1 cellular context compared by ENCODE assay signal in genomic region chr22:19291580-19292261, GRCh38.
TF ChIP-seq lines count a peak whose summit lies in the region.

TSS of gene CLTCL1 (minus strand) at chr22:19291719. CDS start at chr22:19291641, 78 bp downstream.

TF ChIP-seq in K562, 482 proteins besides CTCF, POLR2A, EP300 and RAD21 (continued from another document and continues in another):
- TF ChIP-seq E2F1 (CRISPR knock-in tag; IDR thresholded peaks at IDR 0.05) (peak; percentile 89), EHMT2 (IDR thresholded peaks at IDR 0.05) (peak; percentile 69; the same call in 1 of the 2 replicates), ZNF277 (CRISPR knock-in tag; IDR thresholded peaks at IDR 0.05; ENCODE audit: borderline replicate concordance) (peak; percentile 27; the same call in 1 of the 2 replicates), FOSL1 (tag; conservative IDR thresholded peaks at IDR 0.05) (no peak), ARID1B (IDR thresholded peaks at IDR 0.05) (peak; percentile 78), NR1H2 (CRISPR knock-in tag; IDR thresholded peaks at IDR 0.05) (no peak), ZFP91 (CRISPR knock-in tag; IDR thresholded peaks at IDR 0.05) (peak; percentile 75; the same call in 1 of the 2 replicates), PATZ1 (CRISPR knock-in tag; IDR thresholded peaks at IDR 0.05; ENCODE audit: borderline replicate concordance) (no peak; the same call in 1 of the 2 replicates), CEBPB (tag; IDR thresholded peaks at IDR 0.05) (no peak), ZNF133 (CRISPR knock-in tag; IDR thresholded peaks at IDR 0.05) (peak; percentile 79; the same call in 1 of the 2 replicates), RREB1 (CRISPR knock-in tag; IDR thresholded peaks at IDR 0.05) (peak; percentile 52; the same call in 1 of the 2 replicates), SMARCA4 (IDR thresholded peaks at IDR 0.05) (peak; percentile 87; the same call in 1 of the 2 replicates), POLR2AphosphoS5 (IDR thresholded peaks at IDR 0.05; ENCODE audit: control insufficient read depth, insufficient read depth, low read depth, low read length) (peak; percentile 72), XRCC5 (IDR thresholded peaks at IDR 0.05; ENCODE audit: low read depth, low read length) (peak; percentile 96), ZNF175 (CRISPR knock-in tag; IDR thresholded peaks at IDR 0.05; ENCODE audit: low read depth) (no peak), FOXK2 (conservative IDR thresholded peaks at IDR 0.05 in 1 of 2, IDR thresholded peaks at IDR 0.05 in 1 of 2; ENCODE audit: low read depth in 2 of 2) (peak in 1 of 2 experiments; percentile 45; a peak in 1 of 4 replicates), MYC (IDR thresholded peaks at IDR 0.05; ENCODE audit: low read depth, low read length) (peak; percentile 89), MYC (CRISPR knock-in tag; IDR thresholded peaks at IDR 0.05; ENCODE audit: borderline replicate concordance, low read depth) (peak; percentile 94; the same call in 1 of the 2 replicates), ZNF764 (CRISPR knock-in tag; IDR thresholded peaks at IDR 0.05; ENCODE audit: low read depth) (peak; percentile 76), DEAF1 (CRISPR knock-in tag; IDR thresholded peaks at IDR 0.05) (peak; percentile 61; the same call in 1 of the 2 replicates), ZNF57 (CRISPR knock-in tag; IDR thresholded peaks at IDR 0.05) (peak; percentile 85), PHB (CRISPR knock-in tag; IDR thresholded peaks at IDR 0.05) (peak; percentile 93), MEIS2 (IDR thresholded peaks at IDR 0.05; ENCODE audit: partially characterized antibody) (peak; percentile 28), MCM7 (IDR thresholded peaks at IDR 0.05) (no peak), ESRRA (IDR thresholded peaks at IDR 0.05; ENCODE audit: borderline replicate concordance, low read depth) (peak; percentile 46), KLF6 (CRISPR knock-in tag; IDR thresholded peaks at IDR 0.05; ENCODE audit: borderline replicate concordance) (peak; percentile 89; the same call in 1 of the 2 replicates), YY1 (IDR thresholded peaks at IDR 0.05; ENCODE audit: borderline replicate concordance in 1 of 3, control insufficient read depth in 1 of 3, extremely low read depth in 1 of 3, insufficient read depth in 3 of 3, insufficient read length in 1 of 3, insufficient replicate concordance in 2 of 3, low read depth in 1 of 3, low read length in 2 of 3) (no peak), ZNF263 (CRISPR knock-in tag; IDR thresholded peaks at IDR 0.05; ENCODE audit: borderline replicate concordance) (no peak), ZNF696 (CRISPR knock-in tag; conservative IDR thresholded peaks at IDR 0.05) (0 out of 2 replicates have a peak, but pooled peaks have one; percentile 65), NR4A1 (CRISPR knock-in tag; IDR thresholded peaks at IDR 0.05) (peak; percentile 97), NR4A1 (tag; IDR thresholded peaks at IDR 0.05) (peak; percentile 85), RFX7 (CRISPR knock-in tag; IDR thresholded peaks at IDR 0.05) (peak; percentile 86; the same call in 1 of the 2 replicates), MTA3 (IDR thresholded peaks at IDR 0.05; ENCODE audit: borderline replicate concordance) (peak; percentile 76), RBFOX2 (IDR thresholded peaks at IDR 0.05; ENCODE audit: low read depth, low read length) (peak; percentile 82), HDAC8 (tag; IDR thresholded peaks at IDR 0.05) (peak; percentile 61), KLF16 (IDR thresholded peaks at IDR 0.05) (no peak), PREB (CRISPR knock-in tag; IDR thresholded peaks at IDR 0.05) (no peak), HMGN3 (IDR thresholded peaks at IDR 0.05; ENCODE audit: borderline replicate concordance, extremely low read depth, insufficient read length, low read depth, low read length) (peak; percentile 92), RUNX1 (IDR thresholded peaks at IDR 0.05; ENCODE audit: low read depth) (no peak), VEZF1 (CRISPR knock-in tag; IDR thresholded peaks at IDR 0.05) (peak; percentile 98), ZNF778 (CRISPR knock-in tag; IDR thresholded peaks at IDR 0.05) (no peak), ILK (tag; IDR thresholded peaks at IDR 0.05; ENCODE audit: borderline replicate concordance, low read depth) (no peak), ZNF253 (CRISPR knock-in tag; conservative IDR thresholded peaks at IDR 0.05) (no peak; the same call in 1 of the 2 replicates), ZNF644 (tag; IDR thresholded peaks at IDR 0.05; ENCODE audit: low read depth) (no peak), MLX (CRISPR knock-in tag; conservative IDR thresholded peaks at IDR 0.05) (peak; percentile 17 to 85; a peak in 2 of 4 replicates), ZBTB1 (CRISPR knock-in tag; IDR thresholded peaks at IDR 0.05; ENCODE audit: borderline replicate concordance, low read depth) (no peak), OTX1 (CRISPR knock-in tag; IDR thresholded peaks at IDR 0.05) (peak; percentile 19; the same call in 1 of the 2 replicates)
